22 cellular contexts compared by ENCODE assay signal in the genomic region with DNA sequence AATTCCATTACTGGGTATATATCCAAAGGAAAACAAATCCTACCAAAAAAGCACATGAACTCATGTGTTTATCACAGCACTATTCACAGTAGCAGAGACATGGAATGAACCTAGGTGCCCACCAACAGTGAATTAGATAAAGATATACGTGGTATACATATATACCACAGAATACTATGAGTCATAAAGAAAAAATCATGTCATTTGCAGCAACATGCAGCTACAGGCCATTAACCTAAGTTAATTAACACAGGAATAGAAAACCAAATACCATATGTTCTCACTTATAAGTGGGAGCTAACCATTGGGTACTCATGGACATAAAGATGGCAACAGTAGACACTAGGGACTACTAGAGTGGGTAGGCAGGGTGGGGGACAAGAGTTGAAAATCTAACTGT. TPM values are rescaled to one million over a fixed set of nuclear protein-coding genes. Genes with fewer than 3 reads are reported as not detected.
"Had no signal": no experiment of that assay in that cellular context is flagged by ENCODE, and none has a peak within 500 bp of the region (broad histone marks: within the 10 kb centered on the region; RNA-seq: fewer than 3 reads in every experiment).

No MANE protein-coding gene starts in this region.

- H3K27me3 Mint-ChIP-seq: naive B cell, progenitor cell of endocrine pancreas had no signal

- H3K27me3 ChIP-seq: testis, tibial nerve, upper lobe of right lung, vagina had no signal

- H3K4me1 ChIP-seq: upper lobe of right lung had no signal

- H3K36me3 ChIP-seq: esophagus squamous epithelium, pancreas, tibial nerve, upper lobe of right lung, vagina had no signal

- H3K9me3 ChIP-seq: esophagus squamous epithelium, pancreas, testis, tibial nerve, upper lobe of right lung, vagina had no signal

- H3K4me1 Mint-ChIP-seq: nephron had no signal

- DNase-seq: dermis blood vessel endothelial cell; esophagus squamous epithelium; foreskin fibroblast; left colon; left ventricle myocardium superior; mesendoderm; naive B cell; occipital lobe; pancreas; right cardiac atrium; small intestine; stimulated activated CD4-positive, alpha-beta T cell treated with anti-CD3 and anti-CD28 coated beads, Interleukin-12 subunit alpha, Interleukin-12 subunit beta, amount 100 ng/mL, for 4 hours; stimulated activated naive CD4-positive, alpha-beta T cell treated with Interleukin-2 at 50 U/mL for 16 hours; testis; upper lobe of right lung had no signal

- H3K27ac Mint-ChIP-seq: naive B cell, nephron had no signal

- ATAC-seq: left colon, left ventricle myocardium superior, pancreas, right cardiac atrium, upper lobe of right lung had no signal

- H3K9me3 Mint-ChIP-seq: naive B cell, nephron had no signal

- H3K4me3 ChIP-seq: esophagus squamous epithelium, lung, pancreas, testis, tibial nerve, upper lobe of right lung, vagina had no signal

- FAIRE-seq: pancreas, small intestine had no signal

- H3K27ac ChIP-seq: esophagus squamous epithelium, pancreas, testis, tibial nerve, upper lobe of right lung, vagina had no signal

- H3K4me3 Mint-ChIP-seq: naive B cell, nephron had no signal

- H3K36me3 Mint-ChIP-seq: naive B cell had no signal

RNA-seq across cellular contexts. Expression of a gene that starts 4.2 kb away (rescaled TPM):
- total RNA-seq: dermis blood vessel endothelial cell, epithelial cell of proximal tubule, esophagus squamous epithelium, kidney epithelial cell, left colon, left ventricle myocardium superior, lung, occipital lobe, pancreas, progenitor cell of endocrine pancreas, right cardiac atrium, testis, tibial nerve, upper lobe of right lung, vagina had no signal
- polyA plus RNA-seq: lung, pancreas, right cardiac atrium, small intestine had no signal

RNA-seq across cellular contexts. Expression of a gene that starts 49.0 kb away (rescaled TPM):
- total RNA-seq: dermis blood vessel endothelial cell, epithelial cell of proximal tubule, esophagus squamous epithelium, kidney epithelial cell, left colon, left ventricle myocardium superior, lung, occipital lobe, pancreas, progenitor cell of endocrine pancreas, right cardiac atrium, tibial nerve, upper lobe of right lung, vagina had no signal
- polyA plus RNA-seq: lung, pancreas, right cardiac atrium, small intestine had no signal
